6 cellular contexts compared by ENCODE assay signal in genomic region chrX:149848855-149849254, GRCh38.
"Had no signal": no experiment of that assay in that cellular context is flagged by ENCODE, and none has a peak within 500 bp of the region (broad histone marks: within the 10 kb centered on the region; RNA-seq: fewer than 3 reads in every experiment).

No MANE protein-coding gene starts in this region.

- DNase-seq: GOT3, H7, HFFc6, KG1 had no signal

- ATAC-seq: HCT116, HepG2 had no signal
